23 cellular contexts compared by ENCODE assay signal in the genomic region with DNA sequence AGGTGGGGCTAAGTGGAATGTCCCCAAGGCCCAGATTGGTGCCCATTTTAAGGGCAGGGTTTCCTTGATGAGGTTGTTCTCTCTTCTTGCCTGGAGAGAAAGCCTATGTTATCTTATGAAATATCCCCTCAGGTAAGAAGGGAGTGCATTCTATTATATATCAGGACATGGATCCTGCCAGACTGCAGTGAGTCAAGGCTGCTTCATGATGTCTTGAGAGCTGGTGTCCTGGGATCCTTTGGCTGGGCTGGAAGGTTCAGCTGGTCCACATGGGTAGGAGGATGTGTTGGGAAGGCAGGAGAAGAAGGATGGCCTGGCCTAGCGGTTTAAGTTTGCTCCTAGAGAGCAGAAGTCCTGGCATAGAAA.
"Had no signal": no experiment of that assay in that cellular context is flagged by ENCODE, and none has a peak within 500 bp of the region (broad histone marks: within the 10 kb centered on the region; RNA-seq: fewer than 3 reads in every experiment).

No MANE protein-coding gene starts in this region.

- H3K4me3 ChIP-seq: adrenal gland, ascending aorta, left lung, lung, ovary, right lobe of liver, skin epidermis, tibial nerve, vagina had no signal

- H3K36me3 ChIP-seq: adrenal gland, ascending aorta, left lung, neutrophil, ovary, right lobe of liver, tibial nerve, vagina had no signal

- FAIRE-seq: TTC549 had no signal

- DNase-seq: activated CD8-positive, alpha-beta memory T cell treated with anti-CD3 and anti-CD28 coated beads for 24 hours; activated CD8-positive, alpha-beta memory T cell treated with anti-CD3 and anti-CD28 coated beads, Interleukin-2, amount 50 U/mL, for 4 hours; activated T-cell treated with anti-CD3 and anti-CD28 coated beads, Interleukin-2, amount 50 U/mL, for 24 hours; adrenal gland; cortex of kidney; endodermal cell; foreskin melanocyte; immature natural killer cell; left lung; naive thymus-derived CD8-positive, alpha-beta T cell; ovary; right lobe of liver; stimulated activated CD4-positive, alpha-beta T cell treated with anti-CD3 and anti-CD28 coated beads, Interleukin-1b, Interleukin-23, amount 100 ng/mL, for 48 hours; T-cell had no signal

- H3K4me1 ChIP-seq: adrenal gland, right lobe of liver had no signal

- ATAC-seq: activated T-helper 17 cell treated with anti-CD3 and anti-CD28 coated beads, Interleukin-2, amount 50 U/mL, for 72 hours; naive thymus-derived CD8-positive, alpha-beta T cell; T-cell; WTC11 had no signal

- H3K9me3 ChIP-seq: adrenal gland, ascending aorta, left lung, neutrophil, ovary, right lobe of liver, tibial nerve, vagina had no signal

- H3K27ac ChIP-seq: adrenal gland, ascending aorta, neutrophil, ovary, right lobe of liver, tibial nerve, vagina had no signal

- H3K27me3 ChIP-seq: adrenal gland, ascending aorta, left lung, right lobe of liver, tibial nerve, vagina had no signal
